Comparison of ENCODE assay signal across 17 cellular contexts in genomic region chr6:31741815-31742214, GRCh38. TPM values are rescaled to one million over a fixed set of nuclear protein-coding genes. Genes with fewer than 3 reads are reported as not detected.
DNase-seq lines count a peak whose midpoint lies in the region; ATAC-seq and TF ChIP-seq lines count a peak whose summit lies in the region.
"Had no signal": no experiment of that assay in that cellular context is flagged by ENCODE, and none has a peak within 500 bp of the region (broad histone marks: within the 10 kb centered on the region; RNA-seq: fewer than 3 reads in every experiment).

No MANE protein-coding gene starts in this region.

- H3K4me2 ChIP-seq in IMR-90 (ENCODE audit: low read depth, low read length), result no peak overlapping the region

- no peaks in the 10 kb centered on the region for H3K9me3 ChIP-seq in IMR-90 (ENCODE audit: control insufficient read depth, insufficient read depth, low read length)
- H3K9me3 ChIP-seq: left lung, MG63, thyroid gland had no signal

- H3K4me3 ChIP-seq in IMR-90 (ENCODE audit: insufficient read depth, low read depth, low read length), result no peak overlapping the region
- H3K4me3 ChIP-seq: left lung, MG63, thyroid gland had no signal

- no peak for TF ChIP-seq RAD21 in IMR-90 (IDR thresholded peaks at IDR 0.05; ENCODE audit: low read length)

- dilution Hi-C loops in IMR-90 (cut with HindIII; ENCODE audit: low sequenced_read_pairs, unreplicated experiment), result no loop called here

- no peak for TF ChIP-seq POLR2A in IMR-90 (IDR thresholded peaks at IDR 0.05; ENCODE audit: low read depth, low read length)

- no peak overlapping the region for H3K18ac ChIP-seq in IMR-90 (ENCODE audit: low read depth, low read length)

- no peaks in the 10 kb centered on the region for H3K27me3 ChIP-seq in IMR-90 (ENCODE audit: control insufficient read depth, insufficient read depth, low read length)
- H3K27me3 ChIP-seq: left lung, MG63, thyroid gland had no signal

- no peak overlapping the region for H3K27ac ChIP-seq in IMR-90 (ENCODE audit: insufficient read depth, low read length)
- H3K27ac ChIP-seq: left lung, thyroid gland had no signal

- no peak overlapping the region for H2AK5ac ChIP-seq in IMR-90 (ENCODE audit: low read depth, low read length)

- no peak overlapping the region for H3K56ac ChIP-seq in IMR-90 (ENCODE audit: extremely low read depth, insufficient read depth, low read length)

- POLR2A ChIA-PET in activated CD4-positive, alpha-beta T cell treated with anti-CD3 and anti-CD28 coated beads for 36 hours (lab: Charles Lee), result interaction anchor here (0.6 to 0.7 kb wide), 2 partner anchors 65 to 728 kb away, joined by 3 to 4 read pairs; no protein-coding TSS in a partner anchor
- POLR2A ChIA-PET in IMR-90 (lab: Charles Lee; ENCODE audit: unreplicated experiment), result no interaction called here
- POLR2A ChIA-PET in activated naive CD8-positive, alpha-beta T cell treated with anti-CD3 and anti-CD28 coated beads, Interleukin-2, amount 10 ng/mL, durations not matched to agents 7 days and 5 days (lab: Charles Lee), result interaction anchor here (0.9 to 3.5 kb wide), 3 partner anchors 10 to 85 kb away, joined by 3 to 24 read pairs (median 13); partner anchors contain the start of gene HSPA1B

- H3K9ac ChIP-seq in IMR-90 (ENCODE audit: low read depth, low read length), result no peak overlapping the region

- peak overlapping the region; percentile 86 for H3K4me3 Mint-ChIP-seq in activated CD4-positive, alpha-beta T cell treated with anti-CD3 and anti-CD28 coated beads for 36 hours
- peak overlapping the region; percentile 98 for H3K4me3 Mint-ChIP-seq in activated naive CD8-positive, alpha-beta T cell treated with anti-CD3 and anti-CD28 coated beads, Interleukin-2, amount 10 ng/mL, durations not matched to agents 7 days and 5 days
- H3K4me3 Mint-ChIP-seq in neural crest cell, result peak overlapping the region; percentile 73

- H4K5ac ChIP-seq in IMR-90 (ENCODE audit: low read depth, low read length), result no peak overlapping the region

- no TSS peak for BruUV-seq in IMR-90 (replicated peaks; lab: Mats Ljungman, UMichigan)

- H3K36me3 Mint-ChIP-seq in activated CD4-positive, alpha-beta T cell treated with anti-CD3 and anti-CD28 coated beads for 36 hours (ENCODE audit: low read depth), result peaks cover 53% of the 10 kb centered on the region
- peaks cover 27% of the 10 kb centered on the region for H3K36me3 Mint-ChIP-seq in activated naive CD8-positive, alpha-beta T cell treated with anti-CD3 and anti-CD28 coated beads, Interleukin-2, amount 10 ng/mL, durations not matched to agents 7 days and 5 days
- H3K36me3 Mint-ChIP-seq in neural crest cell (ENCODE audit: low read depth), result peaks cover 11% of the 10 kb centered on the region

- H3K36me3 ChIP-seq in IMR-90 (ENCODE audit: control insufficient read depth, insufficient read depth, low read length), result peaks cover 3% of the 10 kb centered on the region
- H3K36me3 ChIP-seq: left lung, thyroid gland had no signal

- no peak overlapping the region for H3K27ac Mint-ChIP-seq in activated CD4-positive, alpha-beta T cell treated with anti-CD3 and anti-CD28 coated beads for 36 hours
- H3K27ac Mint-ChIP-seq in activated naive CD8-positive, alpha-beta T cell treated with anti-CD3 and anti-CD28 coated beads, Interleukin-2, amount 10 ng/mL, durations not matched to agents 7 days and 5 days, result peak overlapping the region; percentile 25
- H3K27ac Mint-ChIP-seq in neural crest cell (ENCODE audit: unreplicated experiment), result no peak overlapping the region

- no peak overlapping the region for H2BK120ac ChIP-seq in IMR-90 (ENCODE audit: low read depth, low read length)

- no peak overlapping the region for H4K91ac ChIP-seq in IMR-90 (ENCODE audit: insufficient read depth, low read depth, low read length)

- ATAC-seq in activated CD4-positive, alpha-beta T cell treated with anti-CD3 and anti-CD28 coated beads for 36 hours, result no peak
- no peak for ATAC-seq in IMR-90 (ENCODE audit: low read depth)
- no peak for ATAC-seq in activated naive CD8-positive, alpha-beta T cell treated with anti-CD3 and anti-CD28 coated beads, Interleukin-2, amount 10 ng/mL, durations not matched to agents 7 days and 5 days (ENCODE audit: low read depth)
- no peak for ATAC-seq in HG03135 (IDR thresholded peaks at IDR 0.05; ENCODE audit: unreplicated experiment)
- ATAC-seq: left lung had no signal

- no peak overlapping the region for H2BK5ac ChIP-seq in IMR-90 (ENCODE audit: low read depth, low read length, poor library complexity, severe bottlenecking)

- H3K14ac ChIP-seq in IMR-90 (replicated peaks; ENCODE audit: low read depth, low read length), result no peak overlapping the region

- TF ChIP-seq CTCF in IMR-90 (conservative IDR thresholded peaks at IDR 0.05; ENCODE audit: low read depth, low read length) (no peak), neural crest cell (conservative IDR thresholded peaks at IDR 0.05) (no peak)

- H4K8ac ChIP-seq in IMR-90 (ENCODE audit: low read depth in 2 of 2, low read length in 2 of 2), result no peak overlapping the region

- H4K20me1 ChIP-seq in IMR-90 (ENCODE audit: insufficient read depth, low read length), result no peaks in the 10 kb centered on the region

- H3K23ac ChIP-seq in IMR-90 (ENCODE audit: low read depth, low read length), result no peak overlapping the region

- in situ Hi-C loops in IMR-90 (cut with MboI; ENCODE audit: low sequenced_read_pairs), result no loop called here

- H3K4ac ChIP-seq in IMR-90 (ENCODE audit: low read depth, low read length), result no peak overlapping the region

- no peaks in the 10 kb centered on the region for H3K27me3 Mint-ChIP-seq in activated CD4-positive, alpha-beta T cell treated with anti-CD3 and anti-CD28 coated beads for 36 hours
- H3K27me3 Mint-ChIP-seq in activated naive CD8-positive, alpha-beta T cell treated with anti-CD3 and anti-CD28 coated beads, Interleukin-2, amount 10 ng/mL, durations not matched to agents 7 days and 5 days, result no peaks in the 10 kb centered on the region
- no peaks in the 10 kb centered on the region for H3K27me3 Mint-ChIP-seq in neural crest cell (ENCODE audit: low read depth)

- no peak overlapping the region for H2AFZ ChIP-seq in IMR-90 (replicated peaks; ENCODE audit: low read length, poor library complexity)

- peaks cover 41% of the 10 kb centered on the region for H3K4me1 Mint-ChIP-seq in activated CD4-positive, alpha-beta T cell treated with anti-CD3 and anti-CD28 coated beads for 36 hours
- H3K4me1 Mint-ChIP-seq in activated naive CD8-positive, alpha-beta T cell treated with anti-CD3 and anti-CD28 coated beads, Interleukin-2, amount 10 ng/mL, durations not matched to agents 7 days and 5 days, result peaks cover 47% of the 10 kb centered on the region
- peaks cover 68% of the 10 kb centered on the region for H3K4me1 Mint-ChIP-seq in neural crest cell

- H3K9me3 Mint-ChIP-seq in activated CD4-positive, alpha-beta T cell treated with anti-CD3 and anti-CD28 coated beads for 36 hours (ENCODE audit: low read depth), result no peaks in the 10 kb centered on the region
- no peaks in the 10 kb centered on the region for H3K9me3 Mint-ChIP-seq in activated naive CD8-positive, alpha-beta T cell treated with anti-CD3 and anti-CD28 coated beads, Interleukin-2, amount 10 ng/mL, durations not matched to agents 7 days and 5 days
- no peaks in the 10 kb centered on the region for H3K9me3 Mint-ChIP-seq in neural crest cell

- intact Hi-C loops in activated CD4-positive, alpha-beta T cell treated with anti-CD3 and anti-CD28 coated beads for 36 hours (cut with DNase I, micrococcal nuclease), result no loop called here
- intact Hi-C loops in IMR-90 (cut with micrococcal nuclease), result no loop called here

- CTCF ChIA-PET in activated CD4-positive, alpha-beta T cell treated with anti-CD3 and anti-CD28 coated beads for 36 hours (lab: Charles Lee), result interaction anchor here (0.6 to 1.6 kb wide), 4 partner anchors 12 to 38 kb away, joined by 3 to 5 read pairs (median 4); partner anchors contain the start of gene ABHD16A
- CTCF ChIA-PET in IMR-90 (lab: Yijun Ruan, JAX), result no interaction called here

- H2AK9ac ChIP-seq in IMR-90 (replicated peaks; ENCODE audit: low read depth, low read length, poor library complexity), result peak overlapping the region; percentile 47

- H2BK15ac ChIP-seq in IMR-90 (ENCODE audit: low read depth, low read length), result no peak overlapping the region

- no peak for DNase-seq in activated CD4-positive, alpha-beta T cell treated with anti-CD3 and anti-CD28 coated beads for 36 hours
- no peak for DNase-seq in activated CD4-positive, alpha-beta T cell treated with anti-CD3 and anti-CD28 coated beads for 1 hour
- DNase-seq in IMR-90 (no peak), neural crest cell (ENCODE audit: low read depth, low spot score) (no peak), C1 segment of cervical spinal cord (lab: John Stamatoyannopoulos, UW) (no peak)
- no peak for DNase-seq in activated naive CD8-positive, alpha-beta T cell treated with anti-CD3 and anti-CD28 coated beads, Interleukin-2, amount 10 ng/mL, durations not matched to agents 7 days and 5 days
- no peak for DNase-seq in stimulated activated CD4-positive, alpha-beta T cell treated with anti-CD3 and anti-CD28 coated beads, Interleukin-4, amount 100 ng/mL, for 4 hours
- DNase-seq: activated CD4-positive, alpha-beta T cell treated with anti-CD3 and anti-CD28 coated beads for 4 hours; activated effector memory CD4-positive, alpha-beta T cell treated with anti-CD3 and anti-CD28 coated beads, Interleukin-2, amount 50 U/mL, for 16 hours; effector CD8-positive, alpha-beta T cell; left lung; MG63; NCI-H774; RPMI8226; thyroid gland had no signal

- H3K4me1 ChIP-seq in IMR-90 (ENCODE audit: control insufficient read depth, insufficient read depth, low read length), result peaks cover 10% of the 10 kb centered on the region

- H2BK20ac ChIP-seq in IMR-90 (ENCODE audit: low read depth, low read length), result no peak overlapping the region

- H3K9me1 ChIP-seq in IMR-90 (ENCODE audit: insufficient read depth, low read length), result peaks cover 9% of the 10 kb centered on the region

- peaks cover 10 to 40% of the 10 kb centered on the region in 2 experiments; a peak in 3 of 4 replicates for H3K79me1 ChIP-seq in IMR-90 (ENCODE audit: low read depth in 1 of 2, low read length in 2 of 2)

- WGBS in IMR-90 (ENCODE audit: extremely low coverage in 2 of 2, insufficient read length in 1 of 2), 2 experiments, result no CpG with 5 or more reads among the region's 2 CpGs

RNA-seq across cellular contexts. Expression of gene MSH5, which starts 2.0 kb away (rescaled TPM):
- total RNA-seq in activated CD4-positive, alpha-beta T cell treated with anti-CD3 and anti-CD28 coated beads for 36 hours, result 100 to 1,000 TPM in 1 of 2 experiments, 10 to 100 TPM in 1; 92.1 to 126 TPM
- total RNA-seq in IMR-90 (2012; rRNA removed), result 4.7 and 5.6 TPM in 2 replicates
- polyA plus RNA-seq in IMR-90 (2012; rRNA removed), result 14.5 and 15.7 TPM in 2 replicates
- 2.4 and 9.8 TPM in 2 replicates for polyA plus RNA-seq in IMR-90 (2012; cell fraction: cytosol; rRNA removed)
- polyA plus RNA-seq in IMR-90 (2012; cell fraction: nucleus; rRNA removed; ENCODE audit: low replicate concordance), result 112 and 132 TPM in 2 replicates
- total RNA-seq in activated naive CD8-positive, alpha-beta T cell treated with anti-CD3 and anti-CD28 coated beads, Interleukin-2, amount 10 ng/mL, durations not matched to agents 7 days and 5 days, result 10 to 100 TPM; 59.2 to 68.2 TPM
- 79.5 and 86.2 TPM in 2 replicates for total RNA-seq in neural crest cell

RNA-seq across cellular contexts. Expression of gene CLIC1, which starts 5.5 kb away (rescaled TPM):
- 100 to 1,000 TPM; 357 to 438 TPM for total RNA-seq in activated CD4-positive, alpha-beta T cell treated with anti-CD3 and anti-CD28 coated beads for 36 hours
- total RNA-seq in IMR-90 (2012; rRNA removed) (992 and 1,185 TPM in 2 replicates), neural crest cell (305 and 313 TPM in 2 replicates)
- polyA plus RNA-seq in IMR-90 (2012; rRNA removed), result 692 and 706 TPM in 2 replicates
- 504 and 583 TPM in 2 replicates for polyA plus RNA-seq in IMR-90 (2012; cell fraction: cytosol; rRNA removed)
- 164 and 178 TPM in 2 replicates for polyA plus RNA-seq in IMR-90 (2012; cell fraction: nucleus; rRNA removed; ENCODE audit: low replicate concordance)
- 100 to 1,000 TPM; 425 to 456 TPM for total RNA-seq in activated naive CD8-positive, alpha-beta T cell treated with anti-CD3 and anti-CD28 coated beads, Interleukin-2, amount 10 ng/mL, durations not matched to agents 7 days and 5 days

RNA-seq across cellular contexts. Expression of gene DDAH2, which starts 12.7 kb away (rescaled TPM):
- total RNA-seq in activated CD4-positive, alpha-beta T cell treated with anti-CD3 and anti-CD28 coated beads for 36 hours, result 1 to 10 TPM; 4.4 to 5.6 TPM
- total RNA-seq in IMR-90 (2012; rRNA removed) (40.0 and 40.7 TPM in 2 replicates), neural crest cell (186 and 194 TPM in 2 replicates)
- polyA plus RNA-seq in IMR-90 (2012; rRNA removed), result 57.9 and 58.4 TPM in 2 replicates
- polyA plus RNA-seq in IMR-90 (2012; cell fraction: cytosol; rRNA removed), result 82.7 and 118 TPM in 2 replicates
- polyA plus RNA-seq in IMR-90 (2012; cell fraction: nucleus; rRNA removed; ENCODE audit: low replicate concordance), result 29.0 and 72.3 TPM in 2 replicates
- 10 to 100 TPM; 28.3 to 29.1 TPM for total RNA-seq in activated naive CD8-positive, alpha-beta T cell treated with anti-CD3 and anti-CD28 coated beads, Interleukin-2, amount 10 ng/mL, durations not matched to agents 7 days and 5 days

RNA-seq across cellular contexts. Expression of gene MPIG6B, which starts 18.6 kb away (rescaled TPM):
- total RNA-seq in activated CD4-positive, alpha-beta T cell treated with anti-CD3 and anti-CD28 coated beads for 36 hours, result not detected
- not detected in 2 replicates for total RNA-seq in IMR-90 (2012; rRNA removed)
- not detected in 2 replicates for polyA plus RNA-seq in IMR-90 (2012; rRNA removed)
- polyA plus RNA-seq in IMR-90 (2012; cell fraction: cytosol; rRNA removed), result not detected in 2 replicates
- 0.03 TPM in 1 of 2 replicates, not detected in the other for polyA plus RNA-seq in IMR-90 (2012; cell fraction: nucleus; rRNA removed; ENCODE audit: low replicate concordance)
- 1 to 10 TPM; 1.2 to 1.5 TPM for total RNA-seq in activated naive CD8-positive, alpha-beta T cell treated with anti-CD3 and anti-CD28 coated beads, Interleukin-2, amount 10 ng/mL, durations not matched to agents 7 days and 5 days
- total RNA-seq in neural crest cell, result not detected in 2 replicates
- total RNA-seq: T-helper 1 cell treated with Interleukin-12 subunit alpha and Interleukin-12 subunit beta and Interleukin-4 antibody, amounts not matched to agents 30 ng/mL and 1 ng/mL, for 36 hours had no signal

RNA-seq across cellular contexts. Expression of gene LY6G6C, which starts 20.3 kb away (rescaled TPM):
- total RNA-seq in activated CD4-positive, alpha-beta T cell treated with anti-CD3 and anti-CD28 coated beads for 36 hours, result not detected
- not detected in 2 replicates for total RNA-seq in IMR-90 (2012; rRNA removed)
- not detected in 2 replicates for polyA plus RNA-seq in IMR-90 (2012; rRNA removed)
- not detected in 2 replicates for polyA plus RNA-seq in IMR-90 (2012; cell fraction: cytosol; rRNA removed)
- 0.26 and 0.48 TPM in 2 replicates for polyA plus RNA-seq in IMR-90 (2012; cell fraction: nucleus; rRNA removed; ENCODE audit: low replicate concordance)
- total RNA-seq in activated naive CD8-positive, alpha-beta T cell treated with anti-CD3 and anti-CD28 coated beads, Interleukin-2, amount 10 ng/mL, durations not matched to agents 7 days and 5 days, result not detected
- total RNA-seq in neural crest cell, result 1.2 TPM in 2 replicates
- total RNA-seq: left lung; T-helper 1 cell treated with Interleukin-12 subunit alpha and Interleukin-12 subunit beta and Interleukin-4 antibody, amounts not matched to agents 30 ng/mL and 1 ng/mL, for 36 hours; thyroid gland had no signal
